ENCODE assay signal across 1 cellular context in genomic region chr12:122866950-122867607, GRCh38.
TF ChIP-seq lines count a peak whose summit lies in the region.

No MANE protein-coding gene starts in this region.

TF ChIP-seq in K562, 482 proteins besides CTCF, POLR2A, EP300 and RAD21:
- TF ChIP-seq POLR2G (IDR thresholded peaks at IDR 0.05; ENCODE audit: low read depth, low read length) (peak; percentile 70), RBFOX2 (IDR thresholded peaks at IDR 0.05; ENCODE audit: low read depth, low read length) (no peak), MLLT1 (IDR thresholded peaks at IDR 0.05) (peak in 1 of 2 experiments; percentile 60; a peak in 1 of 4 replicates), ZNF140 (CRISPR knock-in tag; IDR thresholded peaks at IDR 0.05) (no peak), NCOA2 (IDR thresholded peaks at IDR 0.05; ENCODE audit: partially characterized antibody in 2 of 2) (no peak), ARID2 (IDR thresholded peaks at IDR 0.05) (no peak), HMGN3 (IDR thresholded peaks at IDR 0.05; ENCODE audit: borderline replicate concordance, extremely low read depth, insufficient read length, low read depth, low read length) (no peak), ZBTB43 (CRISPR knock-in tag; IDR thresholded peaks at IDR 0.05) (no peak), TAF15 (IDR thresholded peaks at IDR 0.05; ENCODE audit: low read depth, low read length) (no peak), LEF1 (IDR thresholded peaks at IDR 0.05) (no peak)
- TF ChIP-seq, protein P1, sequence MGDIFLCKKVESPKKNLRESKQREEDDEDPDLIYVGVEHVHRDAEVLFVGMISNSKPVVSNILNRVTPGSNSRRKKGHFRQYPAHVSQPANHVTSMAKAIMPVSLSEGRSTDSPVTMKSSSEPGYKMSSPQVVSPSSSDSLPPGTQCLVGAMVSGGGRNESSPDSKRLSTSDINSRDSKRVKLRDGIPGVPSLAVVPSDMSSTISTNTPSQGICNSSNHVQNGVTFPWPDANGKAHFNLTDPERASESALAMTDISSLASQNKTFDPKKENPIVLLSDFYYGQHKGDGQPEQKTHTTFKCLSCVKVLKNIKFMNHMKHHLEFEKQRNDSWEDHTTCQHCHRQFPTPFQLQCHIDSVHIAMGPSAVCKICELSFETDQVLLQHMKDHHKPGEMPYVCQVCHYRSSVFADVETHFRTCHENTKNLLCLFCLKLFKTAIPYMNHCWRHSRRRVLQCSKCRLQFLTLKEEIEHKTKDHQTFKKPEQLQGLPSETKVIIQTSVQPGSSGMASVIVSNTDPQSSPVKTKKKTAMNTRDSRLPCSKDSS (IDR thresholded peaks at IDR 0.05; ENCODE audit: low read depth, partially characterized antibody), result no peak
- TF ChIP-seq, protein P2, sequence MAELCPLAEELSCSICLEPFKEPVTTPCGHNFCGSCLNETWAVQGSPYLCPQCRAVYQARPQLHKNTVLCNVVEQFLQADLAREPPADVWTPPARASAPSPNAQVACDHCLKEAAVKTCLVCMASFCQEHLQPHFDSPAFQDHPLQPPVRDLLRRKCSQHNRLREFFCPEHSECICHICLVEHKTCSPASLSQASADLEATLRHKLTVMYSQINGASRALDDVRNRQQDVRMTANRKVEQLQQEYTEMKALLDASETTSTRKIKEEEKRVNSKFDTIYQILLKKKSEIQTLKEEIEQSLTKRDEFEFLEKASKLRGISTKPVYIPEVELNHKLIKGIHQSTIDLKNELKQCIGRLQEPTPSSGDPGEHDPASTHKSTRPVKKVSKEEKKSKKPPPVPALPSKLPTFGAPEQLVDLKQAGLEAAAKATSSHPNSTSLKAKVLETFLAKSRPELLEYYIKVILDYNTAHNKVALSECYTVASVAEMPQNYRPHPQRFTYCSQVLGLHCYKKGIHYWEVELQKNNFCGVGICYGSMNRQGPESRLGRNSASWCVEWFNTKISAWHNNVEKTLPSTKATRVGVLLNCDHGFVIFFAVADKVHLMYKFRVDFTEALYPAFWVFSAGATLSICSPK (IDR thresholded peaks at IDR 0.05; ENCODE audit: borderline replicate concordance), result no peak
